ENCODE assay signal across 1 cellular context in genomic region chr13:23752111-23753001, GRCh38.
TF ChIP-seq lines count a peak whose summit lies in the region.

No MANE protein-coding gene starts in this region.

TF ChIP-seq in GM12878, 131 proteins besides CTCF, POLR2A, EP300 and RAD21 (continued from another document):
- 0 out of 2 replicates have a peak, but pooled peaks have one; percentile 49 for TF ChIP-seq PAX5 (IDR thresholded peaks at IDR 0.05; ENCODE audit: borderline replicate concordance, low read depth, low read length)
- peak; percentile 59; the same call in 1 of the 2 replicates for TF ChIP-seq CREM (IDR thresholded peaks at IDR 0.05; ENCODE audit: low read depth)
- TF ChIP-seq PRDM15 (CRISPR knock-in tag; IDR thresholded peaks at IDR 0.05) = no peak
- peak; percentile 79 for TF ChIP-seq MEF2B (IDR thresholded peaks at IDR 0.05; ENCODE audit: partially characterized antibody, poor library complexity, severe bottlenecking)
- peak; percentile 73; the same call in 1 of the 2 replicates for TF ChIP-seq TCF12 (IDR thresholded peaks at IDR 0.05; ENCODE audit: low read depth, low read length)
- peak; percentile 31; the same call in 1 of the 2 replicates for TF ChIP-seq EED (IDR thresholded peaks at IDR 0.05; ENCODE audit: low read depth)
- TF ChIP-seq GABPA (IDR thresholded peaks at IDR 0.05; ENCODE audit: low read depth) = peak; percentile 49; the same call in 1 of the 2 replicates
- peak; percentile 52; the same call in 1 of the 2 replicates for TF ChIP-seq ZBED1 (IDR thresholded peaks at IDR 0.05; ENCODE audit: borderline replicate concordance)
- no peak for TF ChIP-seq BCLAF1 (IDR thresholded peaks at IDR 0.05)
- TF ChIP-seq NBN (IDR thresholded peaks at IDR 0.05) = 0 out of 2 replicates have a peak, but pooled peaks have one; percentile 36
- no peak for TF ChIP-seq NR2F1 (conservative IDR thresholded peaks at IDR 0.05)
- peak; percentile 47; the same call in 1 of the 2 replicates for TF ChIP-seq ZNF384 (IDR thresholded peaks at IDR 0.05; ENCODE audit: borderline replicate concordance, low read depth, low read length)
- peak; percentile 42 for TF ChIP-seq SKIL (IDR thresholded peaks at IDR 0.05; ENCODE audit: low read depth, poor library complexity, severe bottlenecking)
- peak in 1 of 2 experiments; percentile 25; a peak in 1 of 4 replicates for TF ChIP-seq ETV6 (conservative IDR thresholded peaks at IDR 0.05 in 1 of 2, IDR thresholded peaks at IDR 0.05 in 1 of 2; ENCODE audit: borderline replicate concordance in 1 of 2, low read depth in 1 of 2)
TF ChIP-seq in GM12878: peak in this region for 31.
